Comparison of ENCODE assay signal across 13 cellular contexts in genomic region chr2:60633615-60634014, GRCh38.
DNase-seq lines count a peak whose midpoint lies in the region; ATAC-seq lines count a peak whose summit lies in the region.
"Had no signal": no experiment of that assay in that cellular context is flagged by ENCODE, and none has a peak within 500 bp of the region (broad histone marks: within the 10 kb centered on the region; RNA-seq: fewer than 3 reads in every experiment).

No MANE protein-coding gene starts in this region.

- no peak for ATAC-seq in HG03469 (IDR thresholded peaks at IDR 0.05; ENCODE audit: unreplicated experiment)

- DNase-seq in COLO668 (lab: John Stamatoyannopoulos, UW; ENCODE audit: unreplicated experiment) = peak; percentile 24
- DNase-seq in NCI-H1105 (lab: John Stamatoyannopoulos, UW) = peak; percentile 83
- DNase-seq in NCI-H2196 (lab: John Stamatoyannopoulos, UW; ENCODE audit: unreplicated experiment) = peak; percentile 24
- DNase-seq in astrocyte of the hippocampus (ENCODE audit: low read depth, low spot score) = peak; percentile 49
- no peak for DNase-seq in activated CD4-positive, alpha-beta T cell treated with anti-CD3 and anti-CD28 coated beads, Interleukin-2, amount 50 U/mL, for 4 hours
- no peak for DNase-seq in H4 (ENCODE audit: low spot score)
- no peak for DNase-seq in AML-193 (lab: John Stamatoyannopoulos, UW)
- DNase-seq: activated CD4-positive, alpha-beta T cell treated with anti-CD3 and anti-CD28 coated beads for 1 hour; glutamatergic neuron; KG1; Peyer's patch; SK-N-SH had no signal

Comparison
In these comparisons a context has a peak if more than half of its experiments do, and no peak if none do; other contexts are left out.
1. DNase-seq: peak in COLO668 (single experiment), NCI-H1105 (single experiment), NCI-H2196 (single experiment) and astrocyte of the hippocampus (single experiment); none in activated CD4-positive, alpha-beta T cell treated with anti-CD3 and anti-CD28 coated beads, Interleukin-2, amount 50 U/mL, for 4 hours (0 of 2), H4 (single experiment) and AML-193 (0 of 2).